In the genomic region with DNA sequence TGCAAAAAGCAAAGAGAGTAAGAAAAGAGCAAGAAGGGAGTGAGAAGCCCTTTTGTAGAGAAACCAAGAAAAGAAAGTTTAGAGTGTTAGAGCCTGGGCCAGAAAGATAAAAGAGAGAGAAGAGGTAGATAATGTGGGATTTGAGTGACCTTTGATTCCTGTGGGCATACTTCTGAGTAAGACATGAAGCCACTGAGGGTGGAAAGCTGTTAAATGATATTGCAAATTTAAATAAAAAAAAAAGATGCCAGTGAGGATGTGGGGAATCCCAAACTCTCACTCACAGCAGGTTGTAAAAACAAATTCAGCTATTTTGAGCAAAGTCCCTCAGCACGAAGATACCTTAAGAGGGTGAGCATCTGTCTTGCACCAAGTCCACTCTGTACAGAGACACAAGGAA, we compare ENCODE assay signal across 1 cellular context.
A peak's percentile ranks its signal among the peaks of the same experiment; 100 is the strongest.
TF ChIP-seq lines count a peak whose summit lies in the region.

No MANE protein-coding gene starts in this region.

TF ChIP-seq in K562, 482 proteins besides CTCF, POLR2A, EP300 and RAD21 (continued from another document and continues in another):
- TF ChIP-seq, protein P1, sequence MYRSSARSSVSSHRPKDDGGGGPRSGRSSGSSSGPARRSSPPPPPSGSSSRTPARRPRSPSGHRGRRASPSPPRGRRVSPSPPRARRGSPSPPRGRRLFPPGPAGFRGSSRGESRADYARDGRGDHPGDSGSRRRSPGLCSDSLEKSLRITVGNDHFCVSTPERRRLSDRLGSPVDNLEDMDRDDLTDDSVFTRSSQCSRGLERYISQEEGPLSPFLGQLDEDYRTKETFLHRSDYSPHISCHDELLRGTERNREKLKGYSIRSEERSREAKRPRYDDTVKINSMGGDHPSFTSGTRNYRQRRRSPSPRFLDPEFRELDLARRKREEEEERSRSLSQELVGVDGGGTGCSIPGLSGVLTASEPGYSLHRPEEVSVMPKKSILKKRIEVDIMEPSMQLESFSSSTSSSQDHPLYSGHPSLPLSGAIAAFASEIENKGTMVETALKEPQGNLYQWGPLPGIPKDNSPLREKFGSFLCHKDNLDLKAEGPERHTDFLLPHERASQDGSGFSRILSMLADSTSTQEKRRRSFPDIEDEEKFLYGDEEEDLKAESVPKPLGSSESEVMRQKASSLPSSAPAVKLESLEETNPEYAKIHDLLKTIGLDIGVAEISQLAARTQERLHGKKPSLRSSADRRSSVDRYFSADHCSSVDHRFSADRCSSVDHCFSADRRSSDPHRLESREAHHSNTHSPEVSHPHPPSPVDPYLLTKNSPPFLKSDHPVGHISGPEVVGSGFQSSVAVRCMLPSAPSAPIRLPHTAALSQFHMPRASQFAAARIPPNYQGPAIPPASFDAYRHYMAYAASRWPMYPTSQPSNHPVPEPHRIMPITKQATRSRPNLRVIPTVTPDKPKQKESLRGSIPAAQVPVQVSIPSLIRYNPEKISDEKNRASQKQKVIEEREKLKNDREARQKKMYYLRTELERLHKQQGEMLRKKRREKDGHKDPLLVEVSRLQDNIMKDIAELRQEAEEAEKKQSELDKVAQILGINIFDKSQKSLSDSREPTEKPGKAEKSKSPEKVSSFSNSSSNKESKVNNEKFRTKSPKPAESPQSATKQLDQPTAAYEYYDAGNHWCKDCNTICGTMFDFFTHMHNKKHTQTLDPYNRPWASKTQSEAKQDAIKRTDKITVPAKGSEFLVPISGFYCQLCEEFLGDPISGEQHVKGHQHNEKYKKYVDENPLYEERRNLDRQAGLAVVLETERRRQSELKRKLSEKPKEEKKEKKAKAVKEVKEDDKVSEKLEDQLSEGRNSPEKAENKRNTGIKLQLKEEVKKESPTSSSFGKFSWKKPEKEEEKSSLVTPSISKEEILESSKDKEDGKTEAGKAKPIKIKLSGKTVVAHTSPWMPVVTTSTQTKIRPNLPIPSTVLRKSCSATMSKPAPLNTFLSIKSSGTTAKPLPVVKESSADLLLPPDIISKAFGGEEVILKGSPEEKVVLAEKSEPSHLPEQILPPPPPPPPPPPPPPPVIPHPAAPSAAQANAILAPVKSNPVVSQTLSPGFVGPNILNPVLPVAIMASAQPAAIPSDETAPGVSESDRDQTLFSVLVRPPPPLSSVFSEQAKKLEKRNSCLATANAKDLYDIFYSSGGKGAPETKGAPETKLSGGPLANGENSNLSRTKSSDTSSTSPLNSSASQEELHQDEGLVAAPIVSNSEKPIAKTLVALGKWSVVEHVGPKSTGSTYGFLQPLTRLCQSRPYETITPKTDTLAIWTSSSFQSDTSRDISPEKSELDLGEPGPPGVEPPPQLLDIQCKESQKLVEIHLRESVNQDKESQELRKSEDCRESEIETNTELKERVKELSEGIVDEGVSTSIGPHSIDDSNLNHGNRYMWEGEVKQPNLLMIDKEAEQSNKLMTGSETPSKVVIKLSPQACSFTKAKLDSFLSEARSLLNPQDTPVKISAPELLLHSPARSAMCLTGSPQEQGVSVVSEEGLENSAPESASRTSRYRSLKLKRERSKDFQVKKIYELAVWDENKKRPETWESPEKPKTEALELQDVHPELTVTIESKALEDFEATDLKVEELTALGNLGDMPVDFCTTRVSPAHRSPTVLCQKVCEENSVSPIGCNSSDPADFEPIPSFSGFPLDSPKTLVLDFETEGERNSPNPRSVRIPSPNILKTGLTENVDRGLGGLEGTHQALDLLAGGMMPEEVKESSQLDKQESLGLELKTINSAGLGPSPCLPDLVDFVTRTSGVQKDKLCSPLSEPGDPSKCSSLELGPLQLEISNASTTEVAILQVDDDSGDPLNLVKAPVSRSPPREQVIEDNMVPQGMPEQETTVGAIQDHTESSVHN (IDR thresholded peaks at IDR 0.05; ENCODE audit: borderline replicate concordance in 1 of 2, low read depth in 1 of 2), result no peak
- TF ChIP-seq BRCA1 (IDR thresholded peaks at IDR 0.05) (no peak), BRCA1 (CRISPR knock-in tag; IDR thresholded peaks at IDR 0.05) (no peak), POLR2AphosphoS5 (IDR thresholded peaks at IDR 0.05; ENCODE audit: control insufficient read depth, insufficient read depth, low read depth, low read length) (no peak), HDAC8 (tag; IDR thresholded peaks at IDR 0.05) (no peak), NCOA1 (IDR thresholded peaks at IDR 0.05; ENCODE audit: low read depth) (no peak), PURB (CRISPR knock-in tag; IDR thresholded peaks at IDR 0.05; ENCODE audit: low read depth) (no peak), FUS (optimal IDR thresholded peaks at IDR 0.05; ENCODE audit: low read depth, low read length) (no peak), CBFB (CRISPR knock-in tag; IDR thresholded peaks at IDR 0.05) (no peak), FOXJ3 (CRISPR knock-in tag; IDR thresholded peaks at IDR 0.05) (no peak; the same call in 1 of the 2 replicates), SNIP1 (IDR thresholded peaks at IDR 0.05; ENCODE audit: low read depth) (no peak), NFXL1 (CRISPR knock-in tag; IDR thresholded peaks at IDR 0.05) (no peak), ZNF764 (CRISPR knock-in tag; IDR thresholded peaks at IDR 0.05; ENCODE audit: low read depth) (no peak), NR2C2 (CRISPR knock-in tag; IDR thresholded peaks at IDR 0.05) (no peak), NR2C2 (tag; IDR thresholded peaks at IDR 0.05) (no peak), CEBPB (tag; IDR thresholded peaks at IDR 0.05) (no peak), BRD4 (IDR thresholded peaks at IDR 0.05) (no peak), ZNF57 (CRISPR knock-in tag; IDR thresholded peaks at IDR 0.05) (peak; percentile 64; the same call in 1 of the 2 replicates), ZNF445 (CRISPR knock-in tag; IDR thresholded peaks at IDR 0.05; ENCODE audit: low read depth) (no peak), XRCC5 (IDR thresholded peaks at IDR 0.05; ENCODE audit: low read depth, low read length) (no peak), NCOA4 (IDR thresholded peaks at IDR 0.05; ENCODE audit: partially characterized antibody) (no peak), ZNF174 (CRISPR knock-in tag; IDR thresholded peaks at IDR 0.05) (no peak), RUNX1 (IDR thresholded peaks at IDR 0.05; ENCODE audit: low read depth) (no peak), ZNF695 (CRISPR knock-in tag; IDR thresholded peaks at IDR 0.05) (no peak), NR3C1 (CRISPR knock-in tag; IDR thresholded peaks at IDR 0.05) (no peak), GABPB2 (CRISPR knock-in tag; conservative IDR thresholded peaks at IDR 0.05) (no peak), KLF10 (CRISPR knock-in tag; IDR thresholded peaks at IDR 0.05) (no peak), SLC30A9 (CRISPR knock-in tag; IDR thresholded peaks at IDR 0.05) (no peak), NR4A1 (CRISPR knock-in tag; IDR thresholded peaks at IDR 0.05) (no peak), NR4A1 (tag; IDR thresholded peaks at IDR 0.05) (no peak), PML (IDR thresholded peaks at IDR 0.05; ENCODE audit: low read length) (no peak; the same call in 1 of the 2 replicates), SAFB2 (IDR thresholded peaks at IDR 0.05; ENCODE audit: borderline replicate concordance, low read depth, low read length, severe bottlenecking) (no peak), GATA2 (CRISPR knock-in tag; IDR thresholded peaks at IDR 0.05) (peak; percentile 49; the same call in 1 of the 2 replicates), STAT5B (CRISPR knock-in tag; IDR thresholded peaks at IDR 0.05) (no peak), NUFIP1 (IDR thresholded peaks at IDR 0.05; ENCODE audit: partially characterized antibody) (no peak), NBN (IDR thresholded peaks at IDR 0.05; ENCODE audit: low read depth) (no peak)
- TF ChIP-seq, protein P2, sequence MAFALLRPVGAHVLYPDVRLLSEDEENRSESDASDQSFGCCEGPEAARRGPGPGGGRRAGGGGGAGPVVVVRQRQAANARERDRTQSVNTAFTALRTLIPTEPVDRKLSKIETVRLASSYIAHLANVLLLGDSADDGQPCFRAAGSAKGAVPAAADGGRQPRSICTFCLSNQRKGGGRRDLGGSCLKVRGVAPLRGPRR (CRISPR knock-in tag; IDR thresholded peaks at IDR 0.05), result 0 out of 2 replicates have a peak, but pooled peaks have one; percentile 73
- TF ChIP-seq, protein P3, sequence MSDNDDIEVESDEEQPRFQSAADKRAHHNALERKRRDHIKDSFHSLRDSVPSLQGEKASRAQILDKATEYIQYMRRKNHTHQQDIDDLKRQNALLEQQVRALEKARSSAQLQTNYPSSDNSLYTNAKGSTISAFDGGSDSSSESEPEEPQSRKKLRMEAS (CRISPR knock-in tag; IDR thresholded peaks at IDR 0.05), result no peak
- TF ChIP-seq, protein P4, sequence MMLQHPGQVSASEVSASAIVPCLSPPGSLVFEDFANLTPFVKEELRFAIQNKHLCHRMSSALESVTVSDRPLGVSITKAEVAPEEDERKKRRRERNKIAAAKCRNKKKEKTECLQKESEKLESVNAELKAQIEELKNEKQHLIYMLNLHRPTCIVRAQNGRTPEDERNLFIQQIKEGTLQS (IDR thresholded peaks at IDR 0.05), result no peak
- TF ChIP-seq, protein P4 (CRISPR knock-in tag; conservative IDR thresholded peaks at IDR 0.05), result no peak
- TF ChIP-seq, protein P5, sequence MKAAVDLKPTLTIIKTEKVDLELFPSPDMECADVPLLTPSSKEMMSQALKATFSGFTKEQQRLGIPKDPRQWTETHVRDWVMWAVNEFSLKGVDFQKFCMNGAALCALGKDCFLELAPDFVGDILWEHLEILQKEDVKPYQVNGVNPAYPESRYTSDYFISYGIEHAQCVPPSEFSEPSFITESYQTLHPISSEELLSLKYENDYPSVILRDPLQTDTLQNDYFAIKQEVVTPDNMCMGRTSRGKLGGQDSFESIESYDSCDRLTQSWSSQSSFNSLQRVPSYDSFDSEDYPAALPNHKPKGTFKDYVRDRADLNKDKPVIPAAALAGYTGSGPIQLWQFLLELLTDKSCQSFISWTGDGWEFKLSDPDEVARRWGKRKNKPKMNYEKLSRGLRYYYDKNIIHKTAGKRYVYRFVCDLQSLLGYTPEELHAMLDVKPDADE (conservative IDR thresholded peaks at IDR 0.05; ENCODE audit: control insufficient read depth, low read depth, low read length), result no peak
- TF ChIP-seq, protein P6, sequence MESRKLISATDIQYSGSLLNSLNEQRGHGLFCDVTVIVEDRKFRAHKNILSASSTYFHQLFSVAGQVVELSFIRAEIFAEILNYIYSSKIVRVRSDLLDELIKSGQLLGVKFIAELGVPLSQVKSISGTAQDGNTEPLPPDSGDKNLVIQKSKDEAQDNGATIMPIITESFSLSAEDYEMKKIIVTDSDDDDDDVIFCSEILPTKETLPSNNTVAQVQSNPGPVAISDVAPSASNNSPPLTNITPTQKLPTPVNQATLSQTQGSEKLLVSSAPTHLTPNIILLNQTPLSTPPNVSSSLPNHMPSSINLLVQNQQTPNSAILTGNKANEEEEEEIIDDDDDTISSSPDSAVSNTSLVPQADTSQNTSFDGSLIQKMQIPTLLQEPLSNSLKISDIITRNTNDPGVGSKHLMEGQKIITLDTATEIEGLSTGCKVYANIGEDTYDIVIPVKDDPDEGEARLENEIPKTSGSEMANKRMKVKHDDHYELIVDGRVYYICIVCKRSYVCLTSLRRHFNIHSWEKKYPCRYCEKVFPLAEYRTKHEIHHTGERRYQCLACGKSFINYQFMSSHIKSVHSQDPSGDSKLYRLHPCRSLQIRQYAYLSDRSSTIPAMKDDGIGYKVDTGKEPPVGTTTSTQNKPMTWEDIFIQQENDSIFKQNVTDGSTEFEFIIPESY (CRISPR knock-in tag; IDR thresholded peaks at IDR 0.05), result no peak
- TF ChIP-seq, protein P7, sequence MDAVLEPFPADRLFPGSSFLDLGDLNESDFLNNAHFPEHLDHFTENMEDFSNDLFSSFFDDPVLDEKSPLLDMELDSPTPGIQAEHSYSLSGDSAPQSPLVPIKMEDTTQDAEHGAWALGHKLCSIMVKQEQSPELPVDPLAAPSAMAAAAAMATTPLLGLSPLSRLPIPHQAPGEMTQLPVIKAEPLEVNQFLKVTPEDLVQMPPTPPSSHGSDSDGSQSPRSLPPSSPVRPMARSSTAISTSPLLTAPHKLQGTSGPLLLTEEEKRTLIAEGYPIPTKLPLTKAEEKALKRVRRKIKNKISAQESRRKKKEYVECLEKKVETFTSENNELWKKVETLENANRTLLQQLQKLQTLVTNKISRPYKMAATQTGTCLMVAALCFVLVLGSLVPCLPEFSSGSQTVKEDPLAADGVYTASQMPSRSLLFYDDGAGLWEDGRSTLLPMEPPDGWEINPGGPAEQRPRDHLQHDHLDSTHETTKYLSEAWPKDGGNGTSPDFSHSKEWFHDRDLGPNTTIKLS (IDR thresholded peaks at IDR 0.05; ENCODE audit: borderline replicate concordance, low read depth), result no peak
- TF ChIP-seq, protein P8, sequence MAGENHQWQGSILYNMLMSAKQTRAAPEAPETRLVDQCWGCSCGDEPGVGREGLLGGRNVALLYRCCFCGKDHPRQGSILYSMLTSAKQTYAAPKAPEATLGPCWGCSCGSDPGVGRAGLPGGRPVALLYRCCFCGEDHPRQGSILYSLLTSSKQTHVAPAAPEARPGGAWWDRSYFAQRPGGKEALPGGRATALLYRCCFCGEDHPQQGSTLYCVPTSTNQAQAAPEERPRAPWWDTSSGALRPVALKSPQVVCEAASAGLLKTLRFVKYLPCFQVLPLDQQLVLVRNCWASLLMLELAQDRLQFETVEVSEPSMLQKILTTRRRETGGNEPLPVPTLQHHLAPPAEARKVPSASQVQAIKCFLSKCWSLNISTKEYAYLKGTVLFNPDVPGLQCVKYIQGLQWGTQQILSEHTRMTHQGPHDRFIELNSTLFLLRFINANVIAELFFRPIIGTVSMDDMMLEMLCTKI (IDR thresholded peaks at IDR 0.05; ENCODE audit: partially characterized antibody), result no peak
- TF ChIP-seq, protein P9, sequence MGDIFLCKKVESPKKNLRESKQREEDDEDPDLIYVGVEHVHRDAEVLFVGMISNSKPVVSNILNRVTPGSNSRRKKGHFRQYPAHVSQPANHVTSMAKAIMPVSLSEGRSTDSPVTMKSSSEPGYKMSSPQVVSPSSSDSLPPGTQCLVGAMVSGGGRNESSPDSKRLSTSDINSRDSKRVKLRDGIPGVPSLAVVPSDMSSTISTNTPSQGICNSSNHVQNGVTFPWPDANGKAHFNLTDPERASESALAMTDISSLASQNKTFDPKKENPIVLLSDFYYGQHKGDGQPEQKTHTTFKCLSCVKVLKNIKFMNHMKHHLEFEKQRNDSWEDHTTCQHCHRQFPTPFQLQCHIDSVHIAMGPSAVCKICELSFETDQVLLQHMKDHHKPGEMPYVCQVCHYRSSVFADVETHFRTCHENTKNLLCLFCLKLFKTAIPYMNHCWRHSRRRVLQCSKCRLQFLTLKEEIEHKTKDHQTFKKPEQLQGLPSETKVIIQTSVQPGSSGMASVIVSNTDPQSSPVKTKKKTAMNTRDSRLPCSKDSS (IDR thresholded peaks at IDR 0.05; ENCODE audit: low read depth, partially characterized antibody), result no peak
